In the genomic region with DNA sequence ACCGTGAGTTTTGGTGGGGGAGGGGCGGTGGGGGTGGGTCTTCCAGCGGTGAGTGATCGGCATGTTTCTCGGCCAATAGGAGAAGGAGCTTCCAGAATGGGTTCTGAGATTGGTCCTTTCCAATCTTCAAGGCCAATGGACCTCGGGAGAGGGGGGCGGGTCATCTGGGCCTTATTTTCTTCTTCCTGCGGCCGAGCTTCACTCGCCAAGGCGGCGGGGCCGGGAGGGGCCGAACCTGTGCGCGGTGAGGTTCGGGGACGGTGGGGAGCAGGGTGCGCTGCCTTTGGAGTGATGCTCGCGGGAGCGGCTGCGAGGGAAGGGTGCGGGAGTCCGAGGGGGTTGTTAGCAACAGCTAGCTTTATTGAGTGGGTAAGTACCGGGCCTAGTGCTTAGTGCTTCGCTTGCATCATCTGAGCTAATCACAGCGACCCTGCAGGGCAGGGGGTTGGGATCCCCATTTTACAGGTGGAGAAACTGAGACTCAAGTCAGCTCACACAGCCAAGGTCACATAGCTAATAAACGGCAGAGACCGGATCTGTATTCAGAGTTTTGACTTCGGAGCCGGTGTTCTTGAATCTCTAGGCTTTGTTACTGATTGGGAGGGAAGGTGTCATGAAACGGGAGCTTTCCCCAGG, we compare ENCODE assay signal across 8 cellular contexts. TPM values are rescaled to one million over a fixed set of nuclear protein-coding genes. Genes with fewer than 3 reads are reported as not detected.
DNase-seq lines count a peak whose midpoint lies in the region; ATAC-seq, FAIRE-seq and TF ChIP-seq lines count a peak whose summit lies in the region.

No MANE protein-coding gene starts in this region.

- H3K4me3 ChIP-seq in stomach smooth muscle (ENCODE audit: low read length in 2 of 2): peak overlapping the region; percentile 97 to 98

- peaks cover 4% of the 10 kb centered on the region for H3K4me1 ChIP-seq in foreskin keratinocyte
- peaks cover 18% of the 10 kb centered on the region for H3K4me1 ChIP-seq in stomach smooth muscle (ENCODE audit: control insufficient read depth, insufficient read depth, low read length)

- peak overlapping the region; percentile 91 to 94 for H3K9ac ChIP-seq in stomach smooth muscle (ENCODE audit: low read length in 2 of 2)

- no peaks in the 10 kb centered on the region for H3K9me3 Mint-ChIP-seq in neural crest cell

- H3K27me3 ChIP-seq in foreskin keratinocyte (no peaks in the 10 kb centered on the region), stomach smooth muscle (ENCODE audit: control insufficient read depth in 1 of 2, insufficient read depth in 2 of 2, low read length in 2 of 2) (no peaks in the 10 kb centered on the region)

- FAIRE-seq in H54 (lab: Jason Lieb, UNC): no peak

- ATAC-seq in foreskin keratinocyte: peak; percentile 74

- peaks cover 7% of the 10 kb centered on the region for H3K27me3 Mint-ChIP-seq in neural crest cell (ENCODE audit: low read depth)

- POLR2A ChIA-PET in RWPE1 (lab: Yijun Ruan, JAX; ENCODE audit: low non-redundant PET): interaction anchor here (0.5 to 2.9 kb wide), 13 partner anchors 9 to 1014 kb away, joined by 3 to 15 read pairs (median 4); a partner anchor contains a TSS

- no peak for TF ChIP-seq CTCF in RWPE1 (conservative IDR thresholded peaks at IDR 0.05; ENCODE audit: low read depth)
- TF ChIP-seq CTCF in foreskin keratinocyte (conservative IDR thresholded peaks at IDR 0.05): no peak
- TF ChIP-seq CTCF in neural crest cell (conservative IDR thresholded peaks at IDR 0.05): no peak

- peaks cover 31% of the 10 kb centered on the region for H3K4me1 Mint-ChIP-seq in neural crest cell

- peak overlapping the region; percentile 99 for H3K4me3 Mint-ChIP-seq in neural crest cell

- peak; percentile 100 for TF ChIP-seq POLR2A in H54 (IDR thresholded peaks at IDR 0.05; ENCODE audit: low read depth, low read length)

- H3K27ac ChIP-seq in RWPE1 (peak overlapping the region; percentile 97), foreskin keratinocyte (peak overlapping the region; percentile 69), stomach smooth muscle (ENCODE audit: low read length) (peak overlapping the region; percentile 90)

- CTCF ChIA-PET in RWPE1 (lab: Yijun Ruan, JAX): no interaction called here

- H3K36me3 ChIP-seq in stomach smooth muscle (ENCODE audit: control insufficient read depth in 2 of 2, insufficient read depth in 2 of 2, low read length in 2 of 2): peaks cover 18 to 19% of the 10 kb centered on the region in 2 donors

- peak overlapping the region; percentile 98 for H3K27ac Mint-ChIP-seq in neural crest cell (ENCODE audit: unreplicated experiment)

- H3K36me3 Mint-ChIP-seq in neural crest cell (ENCODE audit: low read depth): peaks cover 8% of the 10 kb centered on the region

- no peaks in the 10 kb centered on the region for H3K9me3 ChIP-seq in stomach smooth muscle (ENCODE audit: control insufficient read depth in 2 of 2, low read length in 2 of 2)

- DNase-seq in ELF-1 (ENCODE audit: low read depth, low spot score): peak; percentile 96
- DNase-seq in H54 (ENCODE audit: insufficient read length, low spot score): peak; percentile 95
- peak; percentile 94 for DNase-seq in LoVo (ENCODE audit: low spot score)
- peak; percentile 100 for DNase-seq in RWPE1 (ENCODE audit: low spot score)
- peak; percentile 68 for DNase-seq in activated gamma-delta T cell (lab: John Stamatoyannopoulos, UW)
- DNase-seq in foreskin keratinocyte: peak; percentile 91 to 95
- peak; percentile 89 for DNase-seq in neural crest cell (ENCODE audit: low read depth, low spot score)

RNA-seq across cellular contexts. Expression of a gene that starts 0.5 kb away (rescaled TPM):
- total RNA-seq in foreskin keratinocyte (29.5 and 30.1 TPM in 2 replicates), neural crest cell (69.4 and 70.4 TPM in 2 replicates)
- polyA plus RNA-seq in foreskin keratinocyte: 10.3 and 11.5 TPM in 2 replicates

RNA-seq across cellular contexts. Expression of a gene that starts 56.9 kb away (rescaled TPM):
- total RNA-seq in foreskin keratinocyte: 12.4 and 13.6 TPM in 2 replicates
- 16.3 and 17.3 TPM in 2 replicates for polyA plus RNA-seq in foreskin keratinocyte
- 34.8 and 37.4 TPM in 2 replicates for total RNA-seq in neural crest cell

Comparison
In these comparisons a context has a peak if more than half of its experiments do, and no peak if none do; other contexts are left out.
1. Peak in every context shown above with its lines: DNase-seq, ATAC-seq, H3K4me3 ChIP-seq and H3K27ac ChIP-seq.